8 cellular contexts compared by ENCODE assay signal in the genomic region with DNA sequence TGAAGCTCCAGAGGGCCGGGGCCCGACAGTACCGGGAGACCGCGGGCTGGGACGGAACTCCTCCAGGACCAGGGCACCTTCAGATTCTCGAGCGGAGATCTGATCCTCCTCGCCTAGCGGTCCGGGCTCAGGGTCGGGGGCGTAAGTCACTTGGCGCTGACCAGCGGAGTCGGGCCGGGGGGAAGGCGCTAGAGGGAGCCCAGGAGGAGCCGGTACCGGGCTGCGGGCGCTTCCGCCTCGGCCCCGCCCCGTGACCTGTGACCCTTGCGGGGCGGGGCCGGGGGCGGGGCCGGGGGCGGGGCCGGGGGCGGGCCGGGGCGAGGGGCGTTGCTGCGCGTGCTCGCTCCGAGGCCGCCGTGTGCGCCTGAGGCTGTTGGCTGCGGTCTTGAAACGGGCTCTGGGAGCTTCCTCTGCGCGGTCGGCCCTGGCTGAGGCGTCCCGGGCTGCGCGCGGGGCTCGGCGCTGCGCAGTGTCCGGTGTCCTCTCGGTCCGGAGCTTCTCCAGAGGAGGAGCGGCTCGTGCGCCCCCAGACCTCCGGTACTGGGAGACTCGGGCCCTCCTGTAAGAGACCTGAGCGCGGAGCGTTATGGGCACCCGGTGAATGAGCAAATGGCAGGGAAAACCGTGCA. TPM values are rescaled to one million over a fixed set of nuclear protein-coding genes. Genes with fewer than 3 reads are reported as not detected.
DNase-seq lines count a peak whose midpoint lies in the region; ATAC-seq and TF ChIP-seq lines count a peak whose summit lies in the region.

A gene (minus strand): TSS at position 239 of the 629 bp plus-strand sequence. CDS start 373 bp downstream, outside the sequence.

- ATAC-seq in GM19467 (IDR thresholded peaks at IDR 0.05; ENCODE audit: unreplicated experiment) = peak; percentile 58

- H3K4me3 ChIP-seq in fibroblast of villous mesenchyme (ENCODE audit: low read depth, low read length) (peak within 1 kb of the TSS; percentile 89), neural cell (ENCODE audit: low read length) (peak within 1 kb of the TSS; percentile 77), stomach (peak within 1 kb of the TSS; percentile 64 to 88 (median 76))

- peak within 1 kb of the TSS; percentile 98 for H3K4me2 ChIP-seq in neural cell (ENCODE audit: low read length)

- no peaks in the 10 kb centered on the region for H4K20me1 ChIP-seq in neural cell (ENCODE audit: insufficient read depth)

- peaks cover 18 to 31% (median 29%) of the 10 kb centered on the region in 4 donors for H3K4me1 ChIP-seq in stomach

- TF ChIP-seq CTCF in fibroblast of villous mesenchyme (IDR thresholded peaks at IDR 0.05; ENCODE audit: insufficient read depth, low read depth, low read length) (peak; percentile 34), neural cell (IDR thresholded peaks at IDR 0.05; ENCODE audit: poor library complexity, severe bottlenecking) (peak; percentile 39), stomach (IDR thresholded peaks at IDR 0.05) (peak in 2 of 7 experiments; percentile 14 to 50)

- no peak for TF ChIP-seq POLR2A in stomach (IDR thresholded peaks at IDR 0.05)

- no peaks in the 10 kb centered on the region for H3K27me3 ChIP-seq in neural cell (ENCODE audit: insufficient read depth, low read depth, low read length)
- no peaks in the 10 kb centered on the region for H3K27me3 ChIP-seq in stomach

- peak within 1 kb of the TSS; percentile 41 for H2AFZ ChIP-seq in neural cell (ENCODE audit: low read depth, low read length)

- intact Hi-C loops in stomach (cut with DNase I; ENCODE audit: low total_unique reads) = no loop called here

- H3K36me3 ChIP-seq in neural cell (ENCODE audit: insufficient read depth, low read length) (no peaks in the 10 kb centered on the region), stomach (peaks cover 8 to 22% (median 18%) of the 10 kb centered on the region in 4 donors)

- peak; percentile 48 for TF ChIP-seq RAD21 in neural cell (conservative IDR thresholded peaks at IDR 0.05)

- peak; percentile 60 for DNase-seq in COR-L47 (lab: John Stamatoyannopoulos, UW)
- DNase-seq in HUDEP-2 (lab: John Stamatoyannopoulos, UW; ENCODE audit: unreplicated experiment in 76 of 76) = peak in 72 of 76 experiments; percentile 4 to 85 (median 64)
- peak; percentile 91 for DNase-seq in RPMI8226
- DNase-seq in activated T-helper 9 cell treated with anti-CD3 and anti-CD28 coated beads, Interleukin-2, amount 50 U/mL, for 16 hours (ENCODE audit: low read depth) = peak; percentile 63
- DNase-seq in fibroblast of villous mesenchyme (ENCODE audit: low read depth) = peak; percentile 88
- DNase-seq in stomach = peak; percentile 82

- no peaks in the 10 kb centered on the region for H3K79me2 ChIP-seq in neural cell (replicated peaks; ENCODE audit: insufficient read depth, low read length)

- WGBS in stomach, 5 donors = 0 to 2% (median 1%) methylated on average over 17 to 67 of the region's 70 CpGs

- H3K9me2 ChIP-seq in neural cell (ENCODE audit: insufficient read depth, low read length) = no peaks in the 10 kb centered on the region

- H3K27ac ChIP-seq in neural cell (ENCODE audit: low read length) = peak within 1 kb of the TSS; percentile 41
- peak within 1 kb of the TSS; percentile 84 to 89 (median 86) for H3K27ac ChIP-seq in stomach

- no peaks in the 10 kb centered on the region for H3F3A ChIP-seq in neural cell (ENCODE audit: insufficient read depth, low read length, poor library complexity, severe bottlenecking)

- peak within 1 kb of the TSS; percentile 67 for H3K9ac ChIP-seq in neural cell (ENCODE audit: low read length)

- no peaks in the 10 kb centered on the region for H3K9me3 ChIP-seq in neural cell (ENCODE audit: low read length)
- H3K9me3 ChIP-seq in stomach = no peaks in the 10 kb centered on the region

- TF ChIP-seq EP300 in neural cell (conservative IDR thresholded peaks at IDR 0.05; ENCODE audit: poor library complexity, severe bottlenecking) (no peak), stomach (IDR thresholded peaks at IDR 0.05) (no peak)

TF ChIP-seq in neural cell, 6 proteins besides CTCF, POLR2A, EP300 and RAD21:
- peak; percentile 73 for TF ChIP-seq POLR2AphosphoS5 (IDR thresholded peaks at IDR 0.05)
- TF ChIP-seq SMC3 (conservative IDR thresholded peaks at IDR 0.05; ENCODE audit: poor library complexity) = no peak
- TF ChIP-seq, protein P1, sequence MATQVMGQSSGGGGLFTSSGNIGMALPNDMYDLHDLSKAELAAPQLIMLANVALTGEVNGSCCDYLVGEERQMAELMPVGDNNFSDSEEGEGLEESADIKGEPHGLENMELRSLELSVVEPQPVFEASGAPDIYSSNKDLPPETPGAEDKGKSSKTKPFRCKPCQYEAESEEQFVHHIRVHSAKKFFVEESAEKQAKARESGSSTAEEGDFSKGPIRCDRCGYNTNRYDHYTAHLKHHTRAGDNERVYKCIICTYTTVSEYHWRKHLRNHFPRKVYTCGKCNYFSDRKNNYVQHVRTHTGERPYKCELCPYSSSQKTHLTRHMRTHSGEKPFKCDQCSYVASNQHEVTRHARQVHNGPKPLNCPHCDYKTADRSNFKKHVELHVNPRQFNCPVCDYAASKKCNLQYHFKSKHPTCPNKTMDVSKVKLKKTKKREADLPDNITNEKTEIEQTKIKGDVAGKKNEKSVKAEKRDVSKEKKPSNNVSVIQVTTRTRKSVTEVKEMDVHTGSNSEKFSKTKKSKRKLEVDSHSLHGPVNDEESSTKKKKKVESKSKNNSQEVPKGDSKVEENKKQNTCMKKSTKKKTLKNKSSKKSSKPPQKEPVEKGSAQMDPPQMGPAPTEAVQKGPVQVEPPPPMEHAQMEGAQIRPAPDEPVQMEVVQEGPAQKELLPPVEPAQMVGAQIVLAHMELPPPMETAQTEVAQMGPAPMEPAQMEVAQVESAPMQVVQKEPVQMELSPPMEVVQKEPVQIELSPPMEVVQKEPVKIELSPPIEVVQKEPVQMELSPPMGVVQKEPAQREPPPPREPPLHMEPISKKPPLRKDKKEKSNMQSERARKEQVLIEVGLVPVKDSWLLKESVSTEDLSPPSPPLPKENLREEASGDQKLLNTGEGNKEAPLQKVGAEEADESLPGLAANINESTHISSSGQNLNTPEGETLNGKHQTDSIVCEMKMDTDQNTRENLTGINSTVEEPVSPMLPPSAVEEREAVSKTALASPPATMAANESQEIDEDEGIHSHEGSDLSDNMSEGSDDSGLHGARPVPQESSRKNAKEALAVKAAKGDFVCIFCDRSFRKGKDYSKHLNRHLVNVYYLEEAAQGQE (IDR thresholded peaks at IDR 0.05; ENCODE audit: borderline replicate concordance) = peak; percentile 39
- TF ChIP-seq EZH2 (IDR thresholded peaks at IDR 0.05; ENCODE audit: borderline replicate concordance, insufficient read depth, low read length, poor library complexity, severe bottlenecking) = no peak
- peak; percentile 88 for TF ChIP-seq MXI1 (conservative IDR thresholded peaks at IDR 0.05; ENCODE audit: poor library complexity, severe bottlenecking)
- TF ChIP-seq TAF1 (IDR thresholded peaks at IDR 0.05; ENCODE audit: low read depth) = peak; percentile 34

RNA-seq across cellular contexts. Expression of the gene that starts here (rescaled TPM):
- 9.9 and 19.0 TPM in 2 replicates for total RNA-seq in fibroblast of villous mesenchyme
- polyA plus RNA-seq in neural cell = 32.5 and 41.4 TPM in 2 replicates
- polyA minus RNA-seq in neural cell = 12.7 and 14.1 TPM in 2 replicates
- total RNA-seq in stomach = 10 to 100 TPM in 4 of 5 donors, 1 to 10 TPM in 1; 7.7 to 88.1 (median 46.8) TPM
- 10 to 100 TPM; 27.0 to 45.7 (median 41.2) TPM for polyA plus RNA-seq in stomach

Comparison
In these comparisons a context has a peak if more than half of its experiments do, and no peak if none do; other contexts are left out.
1. Peak in every context shown above with its lines: DNase-seq, ATAC-seq, H3K4me3 ChIP-seq and H3K27ac ChIP-seq.